5 cellular contexts compared by ENCODE assay signal in genomic region chr5:124499818-124500217, GRCh38.
A peak's percentile ranks its signal among the peaks of the same experiment; 100 is the strongest.
DNase-seq lines count a peak whose midpoint lies in the region; ATAC-seq, FAIRE-seq and TF ChIP-seq lines count a peak whose summit lies in the region.
"Not testable (repeated sequence)": the region's sequence is repeated elsewhere in the genome, so short reads cannot be mapped to it uniquely, and the experiment has no call there.

No MANE protein-coding gene starts in this region.

- TF ChIP-seq RAD21 in K562 (CRISPR knock-in tag; conservative IDR thresholded peaks at IDR 0.05 in 1 of 2, IDR thresholded peaks at IDR 0.05 in 1 of 2); HepG2 (CRISPR knock-in tag; IDR thresholded peaks at IDR 0.05): not testable (repeated sequence)

- H3K4me1 ChIP-seq in HUES6 (ENCODE audit: control insufficient read depth, insufficient read depth, low read length); K562 (replicated peaks in 1 of 2; ENCODE audit: control insufficient read depth in 2 of 2, insufficient read depth in 2 of 2, low read length in 2 of 2); HepG2 (ENCODE audit: insufficient read depth, low read length): not testable (repeated sequence)

- not testable (repeated sequence) for H3K79me2 ChIP-seq in K562 (ENCODE audit: control insufficient read depth, insufficient read depth, low read length); HepG2 (ENCODE audit: insufficient read depth, low read length)

- not testable (repeated sequence) for DNase-seq in H7; K562 (ENCODE audit: extremely low read depth in 1 of 4, low spot score in 3 of 4); HepG2 (ENCODE audit: low spot score)
- peak; percentile 8 for DNase-seq in NCI-H82 treated with DMSO at 0.1 percent for 48 hours (lab: John Stamatoyannopoulos, UW; ENCODE audit: unreplicated experiment)

- peak overlapping the region; percentile 8; the same call in 1 of the 2 replicates for H3K4me3 ChIP-seq in H7 (ENCODE audit: insufficient read depth, low read depth, low read length)
- peak overlapping the region; percentile 37; the same call in 1 of the 2 replicates for H3K4me3 ChIP-seq in HUES6 (ENCODE audit: low read depth, low read length)
- not testable (repeated sequence) for H3K4me3 ChIP-seq in K562; HepG2 (replicated peaks in 1 of 3; ENCODE audit: insufficient read depth in 1 of 3, low read depth in 2 of 3, low read length in 3 of 3)

- not testable (repeated sequence) for H4K20me1 ChIP-seq in K562 (replicated peaks; ENCODE audit: control insufficient read depth, insufficient read depth, low read length); HepG2 (ENCODE audit: insufficient read depth, low read length)

- not testable (repeated sequence) for ATAC-seq in K562, HepG2

- H3K9me3 ChIP-seq in HUES6 (ENCODE audit: control insufficient read depth, insufficient read depth, low read depth, low read length); K562 (replicated peaks; ENCODE audit: control insufficient read depth, insufficient read depth, low read depth, low read length); HepG2 (ENCODE audit: low read length): not testable (repeated sequence)

- TF ChIP-seq POLR2A in K562 (conservative IDR thresholded peaks at IDR 0.05); HepG2 (IDR thresholded peaks at IDR 0.05; ENCODE audit: insufficient read depth in 1 of 2, low read depth in 2 of 2, low read length in 2 of 2): not testable (repeated sequence)

- TF ChIP-seq EP300 in K562 (IDR thresholded peaks at IDR 0.05; ENCODE audit: low read length); HepG2 (IDR thresholded peaks at IDR 0.05; ENCODE audit: low read depth in 2 of 2, low read length in 2 of 2); HepG2 (CRISPR knock-in tag; IDR thresholded peaks at IDR 0.05; ENCODE audit: borderline replicate concordance): not testable (repeated sequence)

- 0% methylated on average over 3 of the region's 5 CpGs for WGBS in K562 (ENCODE audit: insufficient coverage, low coverage, missing lambda C conversion rate)
- WGBS in HepG2 (ENCODE audit: low lambda C conversion rate) = 35% methylated on average over 5 of the region's 5 CpGs

- POLR2A ChIA-PET in K562 (lab: Yijun Ruan, JAX); HepG2 (lab: Yijun Ruan, JAX): not testable (repeated sequence)

- in situ Hi-C loops in K562 (cut with MboI); HepG2 (cut with HindIII; ENCODE audit: extremely low pct_ligation_motif_present, low pct_unique_long_range_greater_than_20kb): not testable (repeated sequence)

- intact Hi-C loops in K562 (cut with micrococcal nuclease); HepG2 (cut with micrococcal nuclease; ENCODE audit: unreplicated experiment): not testable (repeated sequence)

- not testable (repeated sequence) for FAIRE-seq in K562 (lab: Jason Lieb, UNC); HepG2 (lab: Jason Lieb, UNC)

- H3K27me3 ChIP-seq in H7 (ENCODE audit: control insufficient read depth, insufficient read depth, low read length); HUES6 (ENCODE audit: control insufficient read depth, insufficient read depth, low read length); K562 (ENCODE audit: control insufficient read depth in 2 of 2, insufficient read depth in 2 of 2, low read length in 2 of 2); HepG2 (ENCODE audit: control insufficient read depth in 1 of 2, insufficient read depth in 2 of 2, low read length in 2 of 2): not testable (repeated sequence)

- H3K27ac ChIP-seq in HUES6 (ENCODE audit: low read depth, low read length); K562 (ENCODE audit: extremely low read depth, low read depth, low read length); HepG2 (ENCODE audit: extremely low read length, insufficient read depth, low read length): not testable (repeated sequence)

- not testable (repeated sequence) for H3K9ac ChIP-seq in HUES6 (ENCODE audit: low read length); K562 (ENCODE audit: insufficient read depth in 1 of 2, low read depth in 2 of 2, low read length in 2 of 2); HepG2 (ENCODE audit: insufficient read depth, low read depth, low read length)

- TF ChIP-seq CTCF in K562 (IDR thresholded peaks at IDR 0.05 in 2 of 3, conservative IDR thresholded peaks at IDR 0.05 in 1 of 3; ENCODE audit: insufficient read depth in 2 of 3, low read depth in 1 of 3, low read length in 3 of 3); HepG2 (CRISPR knock-in tag; IDR thresholded peaks at IDR 0.05): not testable (repeated sequence)

- not testable (repeated sequence) for H3K36me3 ChIP-seq in H7 (replicated peaks; ENCODE audit: control insufficient read depth, insufficient read depth, low read length); K562 (ENCODE audit: control insufficient read depth, insufficient read depth, low read length); HepG2 (replicated peaks in 1 of 2; ENCODE audit: control insufficient read depth in 1 of 2, insufficient read depth in 2 of 2, low read length in 2 of 2)
- H3K36me3 ChIP-seq in HUES6 (ENCODE audit: control insufficient read depth, insufficient read depth, low read length) = peaks cover 19% of the 10 kb centered on the region; the same call in 1 of the 2 replicates

- not testable (repeated sequence) for H3K9me1 ChIP-seq in K562 (ENCODE audit: control insufficient read depth, insufficient read depth, low read length)

- H2AFZ ChIP-seq in K562 (ENCODE audit: low read depth, low read length); HepG2 (ENCODE audit: low read length): not testable (repeated sequence)

- CTCF ChIA-PET in K562 (lab: Yijun Ruan, JAX; ENCODE audit: low intra/inter-chr PET ratio); HepG2 (lab: Yijun Ruan, JAX; ENCODE audit: low intra/inter-chr PET ratio, low total read pairs): not testable (repeated sequence)

- BruUV-seq in K562 (replicated peaks; lab: Mats Ljungman, UMichigan); HepG2 (replicated peaks; lab: Mats Ljungman, UMichigan): not testable (repeated sequence)

- not testable (repeated sequence) for H3K4me2 ChIP-seq in K562 (ENCODE audit: insufficient read depth, low read length); HepG2 (ENCODE audit: low read depth, low read length)

TF ChIP-seq in K562, 482 proteins besides CTCF, POLR2A, EP300 and RAD21:
- peak; percentile 77 for TF ChIP-seq NFIC (IDR thresholded peaks at IDR 0.05)

TF ChIP-seq in HepG2, 621 proteins besides CTCF, POLR2A, EP300 and RAD21:
- peak; percentile 61; the same call in 1 of the 2 replicates for TF ChIP-seq LCORL (IDR thresholded peaks at IDR 0.05)
- not testable (repeated sequence) for TF ChIP-seq LCORL (CRISPR knock-in tag; IDR thresholded peaks at IDR 0.05)
